9 cellular contexts compared by ENCODE assay signal in genomic region chr17:2855063-2855600, GRCh38. TPM values are rescaled to one million over a fixed set of nuclear protein-coding genes. Genes with fewer than 3 reads are reported as not detected.
DNase-seq lines count a peak whose midpoint lies in the region; ATAC-seq and TF ChIP-seq lines count a peak whose summit lies in the region.
"Had no signal": no experiment of that assay in that cellular context is flagged by ENCODE, and none has a peak within 500 bp of the region (broad histone marks: within the 10 kb centered on the region; RNA-seq: fewer than 3 reads in every experiment).

No MANE protein-coding gene starts in this region.

- H3K9me3 Mint-ChIP-seq in activated T-cell treated with anti-CD3 and anti-CD28 coated beads, Interleukin-2, amount 50 U/mL, for 72 hours = no peaks in the 10 kb centered on the region
- 0 out of 2 replicates have a peak, but pooled peaks cover 4% of the 10 kb centered on the region for H3K9me3 Mint-ChIP-seq in WTC11

- peak overlapping the region; percentile 84 to 86 for H3K4me3 Mint-ChIP-seq in activated T-cell treated with anti-CD3 and anti-CD28 coated beads, Interleukin-2, amount 50 U/mL, for 72 hours
- H3K4me3 Mint-ChIP-seq in WTC11 = peak overlapping the region; percentile 89

- H3K9ac ChIP-seq in iPS-15b (ENCODE audit: low read depth, low read length) = no peak overlapping the region
- no peak overlapping the region for H3K9ac ChIP-seq in smooth muscle cell (ENCODE audit: low read depth)

- peaks cover 34% of the 10 kb centered on the region for H3K27me3 Mint-ChIP-seq in activated T-cell treated with anti-CD3 and anti-CD28 coated beads, Interleukin-2, amount 50 U/mL, for 72 hours (ENCODE audit: low read depth)
- H3K27me3 Mint-ChIP-seq in WTC11 (ENCODE audit: low read depth) = no peaks in the 10 kb centered on the region

- H3K4me3 ChIP-seq in iPS-15b (ENCODE audit: low read depth, low read length) (peak overlapping the region; percentile 80), smooth muscle cell (peak overlapping the region; percentile 69), testis (no peak overlapping the region)

- no peak overlapping the region for H3K27ac ChIP-seq in smooth muscle cell (ENCODE audit: low read depth)
- H3K27ac ChIP-seq in testis = no peak overlapping the region

- no peak overlapping the region for H3K27ac Mint-ChIP-seq in activated T-cell treated with anti-CD3 and anti-CD28 coated beads, Interleukin-2, amount 50 U/mL, for 72 hours
- H3K27ac Mint-ChIP-seq in WTC11 = peak overlapping the region; percentile 97

- H3K4me2 ChIP-seq in smooth muscle cell = peak overlapping the region; percentile 96

- H3K79me2 ChIP-seq in smooth muscle cell (ENCODE audit: low read depth) = no peaks in the 10 kb centered on the region

- CTCF ChIA-PET in WTC11 (lab: Charles Lee) = interaction anchor here (0.7 to 1.5 kb wide), 10 partner anchors 10 to 991 kb away, joined by 3 to 10 read pairs (median 5); no protein-coding TSS in a partner anchor

- no peak for ATAC-seq in activated T-cell treated with anti-CD3 and anti-CD28 coated beads, Interleukin-2, amount 50 U/mL, for 72 hours (replicated peaks in 1 of 2)
- ATAC-seq in WTC11 (no peak), HG02938 (IDR thresholded peaks at IDR 0.05; ENCODE audit: unreplicated experiment) (no peak), HG03159 (IDR thresholded peaks at IDR 0.05; ENCODE audit: unreplicated experiment) (no peak)

- peaks cover 5% of the 10 kb centered on the region for H3K27me3 ChIP-seq in iPS-15b (ENCODE audit: control insufficient read depth, insufficient read depth, low read length)
- peaks cover 23% of the 10 kb centered on the region for H3K27me3 ChIP-seq in smooth muscle cell (ENCODE audit: low read depth)
- H3K27me3 ChIP-seq in testis = no peaks in the 10 kb centered on the region

- H3K4me1 ChIP-seq in iPS-15b (ENCODE audit: control insufficient read depth, insufficient read depth, low read length) (peaks cover 11% of the 10 kb centered on the region), smooth muscle cell (ENCODE audit: low read depth) (peaks cover 20% of the 10 kb centered on the region), testis (peaks cover 11% of the 10 kb centered on the region)

- no peak overlapping the region for H2AFZ ChIP-seq in smooth muscle cell (ENCODE audit: low read depth)

- no peak for TF ChIP-seq CTCF in WTC11 (IDR thresholded peaks at IDR 0.05)
- no peak for TF ChIP-seq CTCF in smooth muscle cell (IDR thresholded peaks at IDR 0.05; ENCODE audit: borderline replicate concordance, insufficient read depth, poor library complexity, severe bottlenecking)
- TF ChIP-seq CTCF in testis (IDR thresholded peaks at IDR 0.05) = no peak

- DNase-seq in activated T-cell treated with anti-CD3 and anti-CD28 coated beads, Interleukin-2, amount 50 U/mL, for 72 hours = no peak
- no peak for DNase-seq in activated T-cell treated with anti-CD3 and anti-CD28 coated beads, Interleukin-2, amount 50 U/mL, for 1 hour
- no peak for DNase-seq in WTC11 (ENCODE audit: low spot score)
- DNase-seq in smooth muscle cell (lab: John Stamatoyannopoulos, UW; ENCODE audit: unreplicated experiment) = no peak
- DNase-seq in testis = no peak
- DNase-seq: effector CD8-positive, alpha-beta T cell had no signal

- no peaks in the 10 kb centered on the region for H3K9me3 ChIP-seq in iPS-15b (ENCODE audit: control insufficient read depth, insufficient read depth, low read length)
- H3K9me3 ChIP-seq in smooth muscle cell (replicated peaks; ENCODE audit: low read depth) = no peaks in the 10 kb centered on the region
- H3K9me3 ChIP-seq in testis = no peaks in the 10 kb centered on the region

- H3K36me3 ChIP-seq in iPS-15b (ENCODE audit: control insufficient read depth, insufficient read depth, low read length) = no peaks in the 10 kb centered on the region
- H3K36me3 ChIP-seq in smooth muscle cell (ENCODE audit: low read depth) = no peaks in the 10 kb centered on the region
- H3K36me3 ChIP-seq in testis (ENCODE audit: low read depth, missing control alignments) = no peaks in the 10 kb centered on the region

- H3K4me1 Mint-ChIP-seq in activated T-cell treated with anti-CD3 and anti-CD28 coated beads, Interleukin-2, amount 50 U/mL, for 72 hours (ENCODE audit: low read depth) = peaks cover 16% of the 10 kb centered on the region
- peaks cover 42% of the 10 kb centered on the region for H3K4me1 Mint-ChIP-seq in WTC11

- no peaks in the 10 kb centered on the region for H3F3A ChIP-seq in smooth muscle cell (ENCODE audit: low read depth)

- no peaks in the 10 kb centered on the region for H3K36me3 Mint-ChIP-seq in activated T-cell treated with anti-CD3 and anti-CD28 coated beads, Interleukin-2, amount 50 U/mL, for 72 hours (ENCODE audit: insufficient read depth in 2 of 2)
- peaks cover 10% of the 10 kb centered on the region for H3K36me3 Mint-ChIP-seq in WTC11

- no peak for TF ChIP-seq POLR2A in testis (IDR thresholded peaks at IDR 0.05)

- WGBS in smooth muscle cell (ENCODE audit: low lambda C conversion rate) = 21% methylated on average over 8 of the region's 8 CpGs
- WGBS in testis, 2 donors = 20 to 45% methylated on average over 6 to 8 of the region's 8 CpGs

- POLR2A ChIA-PET in WTC11 (lab: Charles Lee) = interaction anchor here (1.7 to 3.9 kb wide), 2 partner anchors 18 kb away, joined by 3 to 28 read pairs; no protein-coding TSS in a partner anchor

- intact Hi-C loops in testis (cut with DNase I; ENCODE audit: low total_unique reads) = no loop called here

- no peaks in the 10 kb centered on the region for H4K20me1 ChIP-seq in smooth muscle cell (ENCODE audit: low read depth)

TF ChIP-seq in WTC11, 78 proteins besides CTCF, POLR2A, EP300 and RAD21 (continues in another document):
- TF ChIP-seq ZNF532 (CRISPR knock-in tag; IDR thresholded peaks at IDR 0.05; ENCODE audit: borderline replicate concordance) (no peak), ZNF138 (CRISPR knock-in tag; conservative IDR thresholded peaks at IDR 0.05) (no peak), ATF2 (CRISPR knock-in tag; IDR thresholded peaks at IDR 0.05; ENCODE audit: borderline replicate concordance, low read depth) (no peak), KAT7 (CRISPR knock-in tag; IDR thresholded peaks at IDR 0.05; ENCODE audit: borderline replicate concordance) (no peak), ZSCAN18 (CRISPR knock-in tag; IDR thresholded peaks at IDR 0.05) (no peak), ZNF121 (CRISPR knock-in tag; IDR thresholded peaks at IDR 0.05) (no peak)

RNA-seq across cellular contexts. Expression of gene RAP1GAP2, which starts 58.9 kb away (rescaled TPM):
- total RNA-seq in activated T-cell treated with anti-CD3 and anti-CD28 coated beads, Interleukin-2, amount 50 U/mL, for 72 hours = 1 to 10 TPM in 1 of 2 donors, under 1 TPM in 1; 0.50 to 3.1 TPM
- total RNA-seq in WTC11 (2021) (64.5 to 72.8 TPM (median 65.4 TPM) in 3 replicates), smooth muscle cell (0.99 and 1.9 TPM in 2 replicates), testis (10 to 100 TPM; 15.1 to 21.7 TPM)
- polyA plus RNA-seq in smooth muscle cell (0.31 and 0.93 TPM in 2 replicates), testis (ENCODE audit: insufficient read depth, low read depth, low replicate concordance) (10.4 TPM)

Comparison
In these comparisons a context has a peak if more than half of its experiments do, and no peak if none do; other contexts are left out.
1. H3K4me3 ChIP-seq: peak in iPS-15b (single experiment) and smooth muscle cell (single experiment); none in testis (0 of 2).